8 cellular contexts compared by ENCODE assay signal in genomic region chr12:120468846-120469449, GRCh38. TPM values are rescaled to one million over a fixed set of nuclear protein-coding genes. Genes with fewer than 3 reads are reported as not detected.
A peak's percentile ranks its signal among the peaks of the same experiment; 100 is the strongest.
DNase-seq lines count a peak whose midpoint lies in the region; ATAC-seq lines count a peak whose summit lies in the region.

No MANE protein-coding gene starts in this region.

- POLR2A ChIA-PET in T-cell (lab: Charles Lee): interaction anchor here (0.6 to 1.2 kb wide), 4 partner anchors 10 to 864 kb away, joined by 3 to 5 read pairs (median 4); partner anchors contain the start of gene POP5 (in 1 of the 2)

- H3K9me3 Mint-ChIP-seq in T-cell: no peaks in the 10 kb centered on the region

- no peaks in the 10 kb centered on the region for H3K27me3 Mint-ChIP-seq in T-cell

- CTCF ChIA-PET in T-cell (lab: Charles Lee): interaction anchor here in 1 of 2 donors (1.0 to 2.5 kb wide), 6 partner anchors 11 to 32 kb away, joined by 3 to 14 read pairs (median 5); partner anchors contain the start of genes COX6A1 and DYNLL1

- H3K4me3 Mint-ChIP-seq in T-cell: peak overlapping the region; percentile 86 to 88 (median 87)

- peak; percentile 47 for DNase-seq in activated T-cell treated with anti-CD3 and anti-CD28 coated beads for 1 hour (ENCODE audit: low read depth)
- no peak for DNase-seq in activated T-cell treated with anti-CD3 and anti-CD28 coated beads, Interleukin-2, amount 50 U/mL, for 1 hour
- peak in 8 of 34 experiments; percentile 3 to 60 (median 43) for DNase-seq in T-cell
- DNase-seq in central memory CD4-positive, alpha-beta T cell: peak; percentile 16
- peak; percentile 53 for DNase-seq in left lobe of liver (ENCODE audit: low spot score)
- DNase-seq in stimulated activated CD4-positive, alpha-beta T cell treated with anti-CD3 and anti-CD28 coated beads, TNF-alpha, amount 100 ng/mL, for 4 hours (ENCODE audit: low read depth in 3 of 3): peak; percentile 12 to 46 (median 31)
- DNase-seq in NCI-H1694 treated with DMSO at 0.1 percent for 48 hours (lab: John Stamatoyannopoulos, UW): no peak

- ATAC-seq in HG02981 (IDR thresholded peaks at IDR 0.05; ENCODE audit: unreplicated experiment) (peak; percentile 35), T-cell (replicated peaks in 1 of 4) (peak; percentile 52 to 59 (median 56)), left lobe of liver (peak; percentile 22)

- H3K4me1 Mint-ChIP-seq in T-cell: peaks cover 45 to 52% (median 50%) of the 10 kb centered on the region in 3 donors

- H3K27ac Mint-ChIP-seq in T-cell: peak overlapping the region; percentile 84 to 90

- peaks cover 23% of the 10 kb centered on the region for H3K36me3 Mint-ChIP-seq in T-cell

RNA-seq across cellular contexts. Expression of gene SRSF9, which starts 0.6 kb away (rescaled TPM):
- total RNA-seq in T-cell (100 to 1,000 TPM; 134 to 149 (median 135) TPM), left lobe of liver (57.8 TPM)

RNA-seq across cellular contexts. Expression of gene GATC, which starts 22.7 kb away (rescaled TPM):
- total RNA-seq in T-cell (10 to 100 TPM; 15.9 to 47.2 (median 30.3) TPM), left lobe of liver (22.9 TPM)

RNA-seq across cellular contexts. Expression of gene TRIAP1, which starts 22.8 kb away (rescaled TPM):
- total RNA-seq in T-cell: 10 to 100 TPM; 15.9 to 24.0 (median 21.5) TPM
- 16.6 TPM for total RNA-seq in left lobe of liver

RNA-seq across cellular contexts. Expression of gene DYNLL1, which starts 27.0 kb away (rescaled TPM):
- 10 to 100 TPM; 47.2 to 90.1 (median 75.5) TPM for total RNA-seq in T-cell
- 95.7 TPM for total RNA-seq in left lobe of liver

RNA-seq across cellular contexts. Expression of gene COX6A1, which starts 31.0 kb away (rescaled TPM):
- total RNA-seq in T-cell: 100 to 1,000 TPM; 128 to 171 (median 163) TPM
- 300 TPM for total RNA-seq in left lobe of liver

Comparison
In these comparisons a context has a peak if more than half of its experiments do, and no peak if none do; other contexts are left out.
1. DNase-seq: peak in activated T-cell treated with anti-CD3 and anti-CD28 coated beads for 1 hour (single experiment), central memory CD4-positive, alpha-beta T cell (single experiment), left lobe of liver (single experiment) and stimulated activated CD4-positive, alpha-beta T cell treated with anti-CD3 and anti-CD28 coated beads, TNF-alpha, amount 100 ng/mL, for 4 hours (3 of 3); none in activated T-cell treated with anti-CD3 and anti-CD28 coated beads, Interleukin-2, amount 50 U/mL, for 1 hour (single experiment) and NCI-H1694 treated with DMSO at 0.1 percent for 48 hours (single experiment).
2. Peak in every context shown above with its lines, with median percentiles within 50 percentile points of each other: ATAC-seq.